Comparison of ENCODE assay signal across 9 cellular contexts in genomic region chr1:18972531-18972930, GRCh38. TPM values are rescaled to one million over a fixed set of nuclear protein-coding genes. Genes with fewer than 3 reads are reported as not detected.
DNase-seq lines count a peak whose midpoint lies in the region; ATAC-seq and TF ChIP-seq lines count a peak whose summit lies in the region.
"Had no signal": no experiment of that assay in that cellular context is flagged by ENCODE, and none has a peak within 500 bp of the region (broad histone marks: within the 10 kb centered on the region; RNA-seq: fewer than 3 reads in every experiment).

No MANE protein-coding gene starts in this region.

- no peak overlapping the region for H3K27ac ChIP-seq in CD4-positive, CD25-positive, alpha-beta regulatory T cell (ENCODE audit: insufficient read depth, low read length, poor library complexity, severe bottlenecking)
- H3K27ac ChIP-seq: right atrium auricular region had no signal

- no TSS peak for BruUV-seq in MCF 10A (replicated peaks; lab: Mats Ljungman, UMichigan)

- peaks cover 12% of the 10 kb centered on the region for H3K27me3 Mint-ChIP-seq in CD4-positive, CD25-positive, alpha-beta regulatory T cell
- no peaks in the 10 kb centered on the region for H3K27me3 Mint-ChIP-seq in MCF 10A (ENCODE audit: insufficient read depth, unreplicated experiment)
- peaks cover 17% of the 10 kb centered on the region for H3K27me3 Mint-ChIP-seq in memory B cell
- peaks cover 12% of the 10 kb centered on the region for H3K27me3 Mint-ChIP-seq in activated CD4-positive, alpha-beta memory T cell treated with anti-CD3 and anti-CD28 coated beads for 36 hours

- TF ChIP-seq CTCF in HFF-Myc (IDR thresholded peaks at IDR 0.05; ENCODE audit: low read depth, low read length, missing control alignments) (peak; percentile 21), MCF 10A (IDR thresholded peaks at IDR 0.05; ENCODE audit: unreplicated experiment) (peak; percentile 30)

- H3K4me1 Mint-ChIP-seq in CD4-positive, CD25-positive, alpha-beta regulatory T cell = peaks cover 0 to 5% (median under 1%) of the 10 kb centered on the region in 4 donors
- H3K4me1 Mint-ChIP-seq in MCF 10A (ENCODE audit: insufficient read depth, unreplicated experiment) = no peaks in the 10 kb centered on the region
- H3K4me1 Mint-ChIP-seq in memory B cell = no peaks in the 10 kb centered on the region
- peaks cover 9% of the 10 kb centered on the region for H3K4me1 Mint-ChIP-seq in activated CD4-positive, alpha-beta memory T cell treated with anti-CD3 and anti-CD28 coated beads for 36 hours (ENCODE audit: low read depth)

- H3K4me3 ChIP-seq in CD4-positive, CD25-positive, alpha-beta regulatory T cell (ENCODE audit: low read depth, low read length) = no peak overlapping the region
- no peak overlapping the region for H3K4me3 ChIP-seq in HFF-Myc (replicated peaks; ENCODE audit: low read depth, low read length)
- H3K4me3 ChIP-seq: right atrium auricular region had no signal

- CTCF ChIA-PET in MCF 10A (lab: Yijun Ruan, JAX) = interaction anchor here (0.6 to 2.2 kb wide), 17 partner anchors 9 to 123 kb away, joined by 3 to 14 read pairs (median 5); no protein-coding TSS in a partner anchor
- CTCF ChIA-PET in activated CD4-positive, alpha-beta memory T cell treated with anti-CD3 and anti-CD28 coated beads for 36 hours (lab: Charles Lee) = interaction anchor here (0.8 to 2.7 kb wide), 9 partner anchors 10 to 100 kb away, joined by 3 to 24 read pairs (median 4); partner anchors contain the start of gene IFFO2

- intact Hi-C loops in MCF 10A (cut with micrococcal nuclease) = loop anchor here (5.0 kb wide), 1 partner anchor 125 kb away; no protein-coding TSS in a partner anchor
- intact Hi-C loops in activated CD4-positive, alpha-beta memory T cell treated with anti-CD3 and anti-CD28 coated beads for 36 hours (cut with micrococcal nuclease) = loop anchor here (1.0 kb wide), 1 partner anchor 65 kb away; no protein-coding TSS in a partner anchor

- H3K9me3 ChIP-seq in CD4-positive, CD25-positive, alpha-beta regulatory T cell (ENCODE audit: control insufficient read depth in 2 of 2, low read length in 2 of 2) = no peaks in the 10 kb centered on the region
- H3K9me3 ChIP-seq: right atrium auricular region had no signal

- no peaks in the 10 kb centered on the region for H3K27me3 ChIP-seq in CD4-positive, CD25-positive, alpha-beta regulatory T cell (ENCODE audit: control insufficient read depth, insufficient read depth, low read length)
- H3K27me3 ChIP-seq: right atrium auricular region had no signal

- H3K4me1 ChIP-seq in CD4-positive, CD25-positive, alpha-beta regulatory T cell (ENCODE audit: control insufficient read depth, insufficient read depth, low read length, poor library complexity, severe bottlenecking) = peaks cover 5% of the 10 kb centered on the region

- POLR2A ChIA-PET in MCF 10A (lab: Yijun Ruan, JAX) = interaction anchor here (0.7 to 2.2 kb wide), 13 partner anchors 10 to 124 kb away, joined by 3 to 7 read pairs (median 4); partner anchors contain the start of gene ALDH4A1
- POLR2A ChIA-PET in activated CD4-positive, alpha-beta memory T cell treated with anti-CD3 and anti-CD28 coated beads for 36 hours (lab: Charles Lee) = no interaction called here

- H3K4me3 Mint-ChIP-seq in CD4-positive, CD25-positive, alpha-beta regulatory T cell = no peak overlapping the region
- H3K4me3 Mint-ChIP-seq in MCF 10A (ENCODE audit: unreplicated experiment) (no peak overlapping the region), memory B cell (no peak overlapping the region)
- H3K4me3 Mint-ChIP-seq in activated CD4-positive, alpha-beta memory T cell treated with anti-CD3 and anti-CD28 coated beads for 36 hours = no peak overlapping the region

- H3K36me3 ChIP-seq in CD4-positive, CD25-positive, alpha-beta regulatory T cell (ENCODE audit: control insufficient read depth, insufficient read depth, low read length) = no peaks in the 10 kb centered on the region
- H3K36me3 ChIP-seq: right atrium auricular region had no signal

- no peak overlapping the region for H3K27ac Mint-ChIP-seq in CD4-positive, CD25-positive, alpha-beta regulatory T cell
- H3K27ac Mint-ChIP-seq in MCF 10A (ENCODE audit: low read depth, unreplicated experiment) = no peak overlapping the region
- no peak overlapping the region for H3K27ac Mint-ChIP-seq in memory B cell
- H3K27ac Mint-ChIP-seq in activated CD4-positive, alpha-beta memory T cell treated with anti-CD3 and anti-CD28 coated beads for 36 hours = no peak overlapping the region

- no peaks in the 10 kb centered on the region for H3K36me3 Mint-ChIP-seq in CD4-positive, CD25-positive, alpha-beta regulatory T cell
- H3K36me3 Mint-ChIP-seq in MCF 10A (ENCODE audit: insufficient read depth, unreplicated experiment) (no peaks in the 10 kb centered on the region), memory B cell (no peaks in the 10 kb centered on the region)
- H3K36me3 Mint-ChIP-seq in activated CD4-positive, alpha-beta memory T cell treated with anti-CD3 and anti-CD28 coated beads for 36 hours = no peaks in the 10 kb centered on the region

- ATAC-seq in CD4-positive, CD25-positive, alpha-beta regulatory T cell (ENCODE audit: low read depth in 2 of 2) = peak in 1 of 2 donors; percentile 58
- ATAC-seq in memory B cell (ENCODE audit: low read depth) (peak; percentile 69), GM19328 (IDR thresholded peaks at IDR 0.05; ENCODE audit: unreplicated experiment) (no peak), GM18870 (IDR thresholded peaks at IDR 0.05; ENCODE audit: unreplicated experiment) (no peak)

- DNase-seq in CD4-positive, CD25-positive, alpha-beta regulatory T cell = peak in 2 of 3 donors; percentile 46 to 52
- DNase-seq in HFF-Myc (ENCODE audit: extremely low read depth, low read depth) (no peak), MCF 10A (ENCODE audit: unreplicated experiment) (peak; percentile 51), memory B cell (ENCODE audit: low spot score in 2 of 2) (no peak)
- DNase-seq in stimulated activated CD4-positive, alpha-beta T cell treated with anti-CD3 and anti-CD28 coated beads, Interleukin-2, amount 100 ng/mL, for 24 hours = no peak
- DNase-seq in activated CD4-positive, alpha-beta memory T cell treated with anti-CD3 and anti-CD28 coated beads for 36 hours = no peak

- H3K9me3 Mint-ChIP-seq in CD4-positive, CD25-positive, alpha-beta regulatory T cell = peaks cover 0 to 2% (median 0%) of the 10 kb centered on the region in 7 donors
- no peaks in the 10 kb centered on the region for H3K9me3 Mint-ChIP-seq in MCF 10A (ENCODE audit: unreplicated experiment)
- H3K9me3 Mint-ChIP-seq in memory B cell = no peaks in the 10 kb centered on the region
- no peaks in the 10 kb centered on the region for H3K9me3 Mint-ChIP-seq in activated CD4-positive, alpha-beta memory T cell treated with anti-CD3 and anti-CD28 coated beads for 36 hours

RNA-seq across cellular contexts. Expression of gene IFFO2, which starts 16.1 kb away (rescaled TPM):
- total RNA-seq in CD4-positive, CD25-positive, alpha-beta regulatory T cell = 101 TPM
- polyA plus RNA-seq in CD4-positive, CD25-positive, alpha-beta regulatory T cell = 1 to 10 TPM; 1.4 to 4.7 (median 2.9) TPM
- total RNA-seq in MCF 10A (2022) = 10.8 and 21.0 TPM in 2 replicates
- total RNA-seq in activated CD4-positive, alpha-beta memory T cell treated with anti-CD3 and anti-CD28 coated beads for 36 hours = 10 to 100 TPM; 40.4 to 42.0 TPM

Comparison
In these comparisons a context has a peak if more than half of its experiments do, and no peak if none do; other contexts are left out.
1. DNase-seq: peak in CD4-positive, CD25-positive, alpha-beta regulatory T cell (2 of 3) and MCF 10A (single experiment); none in HFF-Myc (single experiment), memory B cell (0 of 2), stimulated activated CD4-positive, alpha-beta T cell treated with anti-CD3 and anti-CD28 coated beads, Interleukin-2, amount 100 ng/mL, for 24 hours (0 of 2) and activated CD4-positive, alpha-beta memory T cell treated with anti-CD3 and anti-CD28 coated beads for 36 hours (single experiment).